13 cellular contexts compared by ENCODE assay signal in the genomic region with DNA sequence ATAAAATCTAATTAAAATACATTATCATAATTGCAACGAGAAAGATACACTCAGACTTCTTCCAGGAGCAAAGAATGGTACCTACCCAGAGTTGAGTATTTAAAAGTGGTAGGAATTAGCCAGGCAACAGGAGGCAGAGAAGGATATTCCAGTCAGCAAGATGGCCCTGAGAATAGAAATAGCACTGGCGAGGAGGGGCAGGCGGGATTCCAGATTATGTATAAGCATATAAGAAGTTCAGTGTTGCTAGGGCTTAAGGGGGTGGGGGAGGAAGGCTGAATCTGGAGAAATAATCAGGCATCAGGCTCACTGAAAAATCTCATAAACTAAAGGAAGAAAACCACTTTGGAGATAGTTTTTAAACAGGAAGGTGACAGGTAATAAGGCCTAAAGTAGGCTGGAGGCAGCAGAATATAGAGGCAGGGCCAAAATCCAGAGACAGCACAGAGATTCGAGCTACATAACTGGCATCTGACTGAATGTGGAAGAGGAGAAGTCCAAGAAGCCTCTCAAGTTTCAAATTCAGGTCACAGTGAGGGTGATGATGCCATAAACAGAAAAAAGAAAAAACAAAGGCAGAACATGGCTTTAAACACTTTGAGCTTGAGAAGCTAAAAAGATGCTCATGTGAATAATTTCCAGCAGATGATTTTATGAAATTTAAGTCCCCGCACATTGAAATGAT.
"Had no signal": no experiment of that assay in that cellular context is flagged by ENCODE, and none has a peak within 500 bp of the region (broad histone marks: within the 10 kb centered on the region; RNA-seq: fewer than 3 reads in every experiment).

No MANE protein-coding gene starts in this region.

- H3K4me3 ChIP-seq: ovary, skin epidermis had no signal

- H3K36me3 ChIP-seq: ovary had no signal

- H3K9me3 ChIP-seq: ovary, SK-N-SH had no signal

- H3K27me3 ChIP-seq: ovary had no signal

- H3K27ac ChIP-seq: ovary, skin epidermis had no signal

- H3K9ac ChIP-seq: SK-N-SH had no signal

- DNase-seq: activated B cell treated with CpG ODN at 0.5 μM for 24 hours; activated CD4-positive, alpha-beta T cell treated with anti-CD3 and anti-CD28 coated beads, Interleukin-2, amount 10 ng/mL, durations not matched to agents 24 days and 14 days; activated naive CD4-positive, alpha-beta T cell treated with anti-CD3 and anti-CD28 coated beads for 36 hours; caudate nucleus; cortex of kidney; effector memory CD4-positive, alpha-beta T cell; head of caudate nucleus; mammary epithelial cell; ovary; SK-N-SH; substantia nigra; trophoblast cell had no signal
